ENCODE assay signal across 21 cellular contexts in the genomic region with DNA sequence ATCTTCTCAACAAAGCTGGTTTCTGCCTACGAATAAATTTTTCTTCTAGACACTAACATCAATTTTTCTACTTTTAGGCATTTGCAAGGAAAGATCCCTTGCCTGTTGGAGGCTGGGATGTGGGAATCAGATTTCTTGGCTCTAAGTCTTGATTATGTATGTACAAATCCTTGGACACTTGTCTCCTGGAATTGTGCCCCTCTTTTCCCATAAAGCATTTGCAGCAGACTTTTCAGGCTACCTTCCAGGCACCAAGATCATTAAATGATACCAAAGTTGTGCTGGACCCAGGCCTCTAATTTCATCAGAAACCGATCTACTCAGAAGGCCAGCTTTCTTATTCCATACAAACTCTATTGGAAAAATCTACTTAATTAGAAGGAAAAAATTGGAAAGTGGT.
"Had no signal": no experiment of that assay in that cellular context is flagged by ENCODE, and none has a peak within 500 bp of the region (broad histone marks: within the 10 kb centered on the region; RNA-seq: fewer than 3 reads in every experiment).

No MANE protein-coding gene starts in this region.

- H3K4me3 Mint-ChIP-seq: mesothelial cell of epicardium; naive B cell; natural killer cell; stimulated activated effector memory CD8-positive, alpha-beta T cell treated with anti-CD3 and anti-CD28 coated beads, Interleukin-12 subunit alpha, Interleukin-12 subunit beta, amount 100 ng/mL, for 72 hours; stimulated activated naive CD8-positive, alpha-beta T cell treated with anti-CD3 and anti-CD28 coated beads, Interleukin-15, Interleukin-2, amounts not matched to agents 100 ng/mL and 50 ng/mL, for 24 hours; type B pancreatic cell had no signal

- H3K9me3 Mint-ChIP-seq: natural killer cell; stimulated activated effector memory CD8-positive, alpha-beta T cell treated with anti-CD3 and anti-CD28 coated beads, Interleukin-12 subunit alpha, Interleukin-12 subunit beta, amount 100 ng/mL, for 72 hours had no signal

- H3K4me1 Mint-ChIP-seq: mesothelial cell of epicardium; naive B cell; natural killer cell; stimulated activated effector memory CD8-positive, alpha-beta T cell treated with anti-CD3 and anti-CD28 coated beads, Interleukin-12 subunit alpha, Interleukin-12 subunit beta, amount 100 ng/mL, for 72 hours had no signal

- H3K36me3 Mint-ChIP-seq: naive B cell; natural killer cell; stimulated activated effector memory CD8-positive, alpha-beta T cell treated with anti-CD3 and anti-CD28 coated beads, Interleukin-12 subunit alpha, Interleukin-12 subunit beta, amount 100 ng/mL, for 72 hours; type B pancreatic cell had no signal

- H3K4me3 ChIP-seq: left ventricle myocardium inferior, lung, ovary, right atrium auricular region, right lobe of liver, tibial nerve, uterus had no signal

- H3K27me3 Mint-ChIP-seq: progenitor cell of endocrine pancreas, type B pancreatic cell had no signal

- ATAC-seq: natural killer cell; right lobe of liver; stimulated activated effector memory CD8-positive, alpha-beta T cell treated with anti-CD3 and anti-CD28 coated beads, Interleukin-12 subunit alpha, Interleukin-12 subunit beta, amount 100 ng/mL, for 72 hours had no signal

- DNase-seq: islet precursor cell; left ventricle myocardium inferior; mesendoderm; naive B cell; natural killer cell; ovary; right lobe of liver; stimulated activated CD4-positive, alpha-beta T cell treated with anti-CD3 and anti-CD28 coated beads, Interleukin-12 subunit alpha, Interleukin-12 subunit beta, amount 100 ng/mL, for 4 hours; stimulated activated CD4-positive, alpha-beta T cell treated with anti-CD3 and anti-CD28 coated beads, Interleukin-15, amount 100 ng/mL, for 24 hours; stimulated activated CD4-positive, alpha-beta T cell treated with anti-CD3 and anti-CD28 coated beads, Interleukin-2, amount 100 ng/mL, for 24 hours; stimulated activated CD4-positive, alpha-beta T cell treated with anti-CD3 and anti-CD28 coated beads, Interleukin-4, amount 100 ng/mL, for 1 hour; stimulated activated naive CD4-positive, alpha-beta T cell; uterus had no signal

- H3K27ac Mint-ChIP-seq: mesothelial cell of epicardium; naive B cell; natural killer cell; progenitor cell of endocrine pancreas; stimulated activated effector memory CD8-positive, alpha-beta T cell treated with anti-CD3 and anti-CD28 coated beads, Interleukin-12 subunit alpha, Interleukin-12 subunit beta, amount 100 ng/mL, for 72 hours; stimulated activated naive CD8-positive, alpha-beta T cell treated with anti-CD3 and anti-CD28 coated beads, Interleukin-15, Interleukin-2, amounts not matched to agents 100 ng/mL and 50 ng/mL, for 24 hours; type B pancreatic cell had no signal

- H3K4me1 ChIP-seq: left ventricle myocardium inferior, right atrium auricular region, right lobe of liver, tibial nerve, uterus had no signal

- H3K27ac ChIP-seq: left ventricle myocardium inferior, ovary, right atrium auricular region, right lobe of liver, tibial nerve, uterus had no signal

- H3K9me3 ChIP-seq: left ventricle myocardium inferior, ovary, right lobe of liver, tibial nerve, uterus had no signal

- H3K36me3 ChIP-seq: left ventricle myocardium inferior, ovary, right atrium auricular region, right lobe of liver, tibial nerve, uterus had no signal
